In the genomic region with DNA sequence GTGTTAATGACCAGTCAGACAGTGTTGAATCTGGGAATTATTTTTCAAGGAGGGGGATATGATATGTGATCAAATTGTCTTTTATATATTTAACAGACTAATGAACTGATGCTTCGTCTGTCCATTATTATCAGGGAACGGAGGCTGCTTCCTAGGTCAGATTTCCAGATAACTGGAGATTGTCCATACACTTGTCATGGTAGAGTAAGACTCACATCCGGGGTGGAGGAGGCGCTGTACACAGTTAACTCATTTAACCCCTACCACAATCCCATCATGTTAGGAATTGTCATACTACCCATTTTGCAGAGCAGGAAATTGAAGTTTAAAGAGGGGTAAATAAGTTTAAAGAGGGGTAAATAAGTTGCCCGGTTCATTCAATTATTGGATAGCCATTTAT, we compare ENCODE assay signal across 1 cellular context.
TF ChIP-seq lines count a peak whose summit lies in the region.

No MANE protein-coding gene starts in this region.

TF ChIP-seq in K562, 482 proteins besides CTCF, POLR2A, EP300 and RAD21:
- TF ChIP-seq FOXJ3 (CRISPR knock-in tag; IDR thresholded peaks at IDR 0.05) = no peak
- no peak for TF ChIP-seq NR2C1 (IDR thresholded peaks at IDR 0.05)
- TF ChIP-seq NR2C1 (tag; IDR thresholded peaks at IDR 0.05) = 0 out of 2 replicates have a peak, but pooled peaks have one; percentile 32
- no peak for TF ChIP-seq ZNF431 (CRISPR knock-in tag; IDR thresholded peaks at IDR 0.05)
- no peak for TF ChIP-seq EHMT2 (IDR thresholded peaks at IDR 0.05)
- no peak for TF ChIP-seq HMG20A (CRISPR knock-in tag; conservative IDR thresholded peaks at IDR 0.05)
- TF ChIP-seq, protein P1, sequence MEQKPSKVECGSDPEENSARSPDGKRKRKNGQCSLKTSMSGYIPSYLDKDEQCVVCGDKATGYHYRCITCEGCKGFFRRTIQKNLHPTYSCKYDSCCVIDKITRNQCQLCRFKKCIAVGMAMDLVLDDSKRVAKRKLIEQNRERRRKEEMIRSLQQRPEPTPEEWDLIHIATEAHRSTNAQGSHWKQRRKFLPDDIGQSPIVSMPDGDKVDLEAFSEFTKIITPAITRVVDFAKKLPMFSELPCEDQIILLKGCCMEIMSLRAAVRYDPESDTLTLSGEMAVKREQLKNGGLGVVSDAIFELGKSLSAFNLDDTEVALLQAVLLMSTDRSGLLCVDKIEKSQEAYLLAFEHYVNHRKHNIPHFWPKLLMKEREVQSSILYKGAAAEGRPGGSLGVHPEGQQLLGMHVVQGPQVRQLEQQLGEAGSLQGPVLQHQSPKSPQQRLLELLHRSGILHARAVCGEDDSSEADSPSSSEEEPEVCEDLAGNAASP (IDR thresholded peaks at IDR 0.05) = no peak
- no peak for TF ChIP-seq CHD1 (IDR thresholded peaks at IDR 0.05; ENCODE audit: low read length)
- no peak for TF ChIP-seq ZNF785 (CRISPR knock-in tag; IDR thresholded peaks at IDR 0.05)
- no peak for TF ChIP-seq LCOR (CRISPR knock-in tag; IDR thresholded peaks at IDR 0.05)
- TF ChIP-seq ZNF639 (CRISPR knock-in tag; conservative IDR thresholded peaks at IDR 0.05 in 1 of 2, IDR thresholded peaks at IDR 0.05 in 1 of 2) = 0 out of 4 replicates have a peak, but pooled peaks of 1 of the 2 experiments have one; percentile 18
- TF ChIP-seq ZFPM2 (CRISPR knock-in tag; IDR thresholded peaks at IDR 0.05) = no peak
- peak; percentile 41; the same call in 1 of the 2 replicates for TF ChIP-seq GABPA (tag; conservative IDR thresholded peaks at IDR 0.05; ENCODE audit: low read depth)
- TF ChIP-seq FOSL1 (tag; conservative IDR thresholded peaks at IDR 0.05) = peak; percentile 62; the same call in 1 of the 2 replicates
- TF ChIP-seq ZBTB17 (CRISPR knock-in tag; IDR thresholded peaks at IDR 0.05) = no peak
- TF ChIP-seq TFAM (CRISPR knock-in tag; conservative IDR thresholded peaks at IDR 0.05) = no peak
- no peak for TF ChIP-seq ETV6 (IDR thresholded peaks at IDR 0.05; ENCODE audit: borderline replicate concordance in 1 of 2, low read depth in 2 of 2, low read length in 1 of 2)
- no peak for TF ChIP-seq ETV6 (CRISPR knock-in tag; IDR thresholded peaks at IDR 0.05; ENCODE audit: borderline replicate concordance)
- TF ChIP-seq, protein P2, sequence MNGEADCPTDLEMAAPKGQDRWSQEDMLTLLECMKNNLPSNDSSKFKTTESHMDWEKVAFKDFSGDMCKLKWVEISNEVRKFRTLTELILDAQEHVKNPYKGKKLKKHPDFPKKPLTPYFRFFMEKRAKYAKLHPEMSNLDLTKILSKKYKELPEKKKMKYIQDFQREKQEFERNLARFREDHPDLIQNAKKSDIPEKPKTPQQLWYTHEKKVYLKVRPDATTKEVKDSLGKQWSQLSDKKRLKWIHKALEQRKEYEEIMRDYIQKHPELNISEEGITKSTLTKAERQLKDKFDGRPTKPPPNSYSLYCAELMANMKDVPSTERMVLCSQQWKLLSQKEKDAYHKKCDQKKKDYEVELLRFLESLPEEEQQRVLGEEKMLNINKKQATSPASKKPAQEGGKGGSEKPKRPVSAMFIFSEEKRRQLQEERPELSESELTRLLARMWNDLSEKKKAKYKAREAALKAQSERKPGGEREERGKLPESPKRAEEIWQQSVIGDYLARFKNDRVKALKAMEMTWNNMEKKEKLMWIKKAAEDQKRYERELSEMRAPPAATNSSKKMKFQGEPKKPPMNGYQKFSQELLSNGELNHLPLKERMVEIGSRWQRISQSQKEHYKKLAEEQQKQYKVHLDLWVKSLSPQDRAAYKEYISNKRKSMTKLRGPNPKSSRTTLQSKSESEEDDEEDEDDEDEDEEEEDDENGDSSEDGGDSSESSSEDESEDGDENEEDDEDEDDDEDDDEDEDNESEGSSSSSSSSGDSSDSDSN (IDR thresholded peaks at IDR 0.05; ENCODE audit: borderline replicate concordance in 1 of 2, low read depth in 2 of 2, low read length in 2 of 2) = no peak
- no peak for TF ChIP-seq ZSCAN29 (IDR thresholded peaks at IDR 0.05)
- 0 out of 2 replicates have a peak, but pooled peaks have one; percentile 47 for TF ChIP-seq ETV1 (tag; conservative IDR thresholded peaks at IDR 0.05; ENCODE audit: low read depth)
- TF ChIP-seq PYGO2 (tag; IDR thresholded peaks at IDR 0.05) = no peak
- TF ChIP-seq, protein P3, sequence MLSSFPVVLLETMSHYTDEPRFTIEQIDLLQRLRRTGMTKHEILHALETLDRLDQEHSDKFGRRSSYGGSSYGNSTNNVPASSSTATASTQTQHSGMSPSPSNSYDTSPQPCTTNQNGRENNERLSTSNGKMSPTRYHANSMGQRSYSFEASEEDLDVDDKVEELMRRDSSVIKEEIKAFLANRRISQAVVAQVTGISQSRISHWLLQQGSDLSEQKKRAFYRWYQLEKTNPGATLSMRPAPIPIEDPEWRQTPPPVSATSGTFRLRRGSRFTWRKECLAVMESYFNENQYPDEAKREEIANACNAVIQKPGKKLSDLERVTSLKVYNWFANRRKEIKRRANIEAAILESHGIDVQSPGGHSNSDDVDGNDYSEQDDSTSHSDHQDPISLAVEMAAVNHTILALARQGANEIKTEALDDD (IDR thresholded peaks at IDR 0.05) = peak; percentile 46; the same call in 1 of the 2 replicates
- TF ChIP-seq, protein P4, sequence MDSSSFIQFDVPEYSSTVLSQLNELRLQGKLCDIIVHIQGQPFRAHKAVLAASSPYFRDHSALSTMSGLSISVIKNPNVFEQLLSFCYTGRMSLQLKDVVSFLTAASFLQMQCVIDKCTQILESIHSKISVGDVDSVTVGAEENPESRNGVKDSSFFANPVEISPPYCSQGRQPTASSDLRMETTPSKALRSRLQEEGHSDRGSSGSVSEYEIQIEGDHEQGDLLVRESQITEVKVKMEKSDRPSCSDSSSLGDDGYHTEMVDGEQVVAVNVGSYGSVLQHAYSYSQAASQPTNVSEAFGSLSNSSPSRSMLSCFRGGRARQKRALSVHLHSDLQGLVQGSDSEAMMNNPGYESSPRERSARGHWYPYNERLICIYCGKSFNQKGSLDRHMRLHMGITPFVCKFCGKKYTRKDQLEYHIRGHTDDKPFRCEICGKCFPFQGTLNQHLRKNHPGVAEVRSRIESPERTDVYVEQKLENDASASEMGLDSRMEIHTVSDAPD (CRISPR knock-in tag; IDR thresholded peaks at IDR 0.05) = no peak
- no peak for TF ChIP-seq KDM2B (CRISPR knock-in tag; IDR thresholded peaks at IDR 0.05)
- TF ChIP-seq ZC3H4 (CRISPR knock-in tag; IDR thresholded peaks at IDR 0.05; ENCODE audit: borderline replicate concordance) = no peak
- no peak for TF ChIP-seq ZBTB49 (CRISPR knock-in tag; IDR thresholded peaks at IDR 0.05; ENCODE audit: borderline replicate concordance)
- no peak for TF ChIP-seq ZNF551 (CRISPR knock-in tag; IDR thresholded peaks at IDR 0.05)
- TF ChIP-seq TBP (optimal IDR thresholded peaks at IDR 0.05; ENCODE audit: low read depth, low read length) = no peak
- TF ChIP-seq ELK1 (CRISPR knock-in tag; IDR thresholded peaks at IDR 0.05) = no peak
- TF ChIP-seq NCOA6 (IDR thresholded peaks at IDR 0.05) = no peak
- TF ChIP-seq, protein P5, sequence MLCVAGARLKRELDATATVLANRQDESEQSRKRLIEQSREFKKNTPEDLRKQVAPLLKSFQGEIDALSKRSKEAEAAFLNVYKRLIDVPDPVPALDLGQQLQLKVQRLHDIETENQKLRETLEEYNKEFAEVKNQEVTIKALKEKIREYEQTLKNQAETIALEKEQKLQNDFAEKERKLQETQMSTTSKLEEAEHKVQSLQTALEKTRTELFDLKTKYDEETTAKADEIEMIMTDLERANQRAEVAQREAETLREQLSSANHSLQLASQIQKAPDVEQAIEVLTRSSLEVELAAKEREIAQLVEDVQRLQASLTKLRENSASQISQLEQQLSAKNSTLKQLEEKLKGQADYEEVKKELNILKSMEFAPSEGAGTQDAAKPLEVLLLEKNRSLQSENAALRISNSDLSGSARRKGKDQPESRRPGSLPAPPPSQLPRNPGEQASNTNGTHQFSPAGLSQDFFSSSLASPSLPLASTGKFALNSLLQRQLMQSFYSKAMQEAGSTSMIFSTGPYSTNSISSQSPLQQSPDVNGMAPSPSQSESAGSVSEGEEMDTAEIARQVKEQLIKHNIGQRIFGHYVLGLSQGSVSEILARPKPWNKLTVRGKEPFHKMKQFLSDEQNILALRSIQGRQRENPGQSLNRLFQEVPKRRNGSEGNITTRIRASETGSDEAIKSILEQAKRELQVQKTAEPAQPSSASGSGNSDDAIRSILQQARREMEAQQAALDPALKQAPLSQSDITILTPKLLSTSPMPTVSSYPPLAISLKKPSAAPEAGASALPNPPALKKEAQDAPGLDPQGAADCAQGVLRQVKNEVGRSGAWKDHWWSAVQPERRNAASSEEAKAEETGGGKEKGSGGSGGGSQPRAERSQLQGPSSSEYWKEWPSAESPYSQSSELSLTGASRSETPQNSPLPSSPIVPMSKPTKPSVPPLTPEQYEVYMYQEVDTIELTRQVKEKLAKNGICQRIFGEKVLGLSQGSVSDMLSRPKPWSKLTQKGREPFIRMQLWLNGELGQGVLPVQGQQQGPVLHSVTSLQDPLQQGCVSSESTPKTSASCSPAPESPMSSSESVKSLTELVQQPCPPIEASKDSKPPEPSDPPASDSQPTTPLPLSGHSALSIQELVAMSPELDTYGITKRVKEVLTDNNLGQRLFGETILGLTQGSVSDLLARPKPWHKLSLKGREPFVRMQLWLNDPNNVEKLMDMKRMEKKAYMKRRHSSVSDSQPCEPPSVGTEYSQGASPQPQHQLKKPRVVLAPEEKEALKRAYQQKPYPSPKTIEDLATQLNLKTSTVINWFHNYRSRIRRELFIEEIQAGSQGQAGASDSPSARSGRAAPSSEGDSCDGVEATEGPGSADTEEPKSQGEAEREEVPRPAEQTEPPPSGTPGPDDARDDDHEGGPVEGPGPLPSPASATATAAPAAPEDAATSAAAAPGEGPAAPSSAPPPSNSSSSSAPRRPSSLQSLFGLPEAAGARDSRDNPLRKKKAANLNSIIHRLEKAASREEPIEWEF (CRISPR knock-in tag; IDR thresholded peaks at IDR 0.05) = no peak
- TF ChIP-seq ZNF134 (CRISPR knock-in tag; conservative IDR thresholded peaks at IDR 0.05) = no peak
- no peak for TF ChIP-seq POU5F1 (IDR thresholded peaks at IDR 0.05; ENCODE audit: borderline replicate concordance, low read depth, low read length, partially characterized antibody)
- no peak for TF ChIP-seq ZNF764 (CRISPR knock-in tag; IDR thresholded peaks at IDR 0.05; ENCODE audit: low read depth)
